Comparison of ENCODE assay signal across 1 cellular context in the genomic region with DNA sequence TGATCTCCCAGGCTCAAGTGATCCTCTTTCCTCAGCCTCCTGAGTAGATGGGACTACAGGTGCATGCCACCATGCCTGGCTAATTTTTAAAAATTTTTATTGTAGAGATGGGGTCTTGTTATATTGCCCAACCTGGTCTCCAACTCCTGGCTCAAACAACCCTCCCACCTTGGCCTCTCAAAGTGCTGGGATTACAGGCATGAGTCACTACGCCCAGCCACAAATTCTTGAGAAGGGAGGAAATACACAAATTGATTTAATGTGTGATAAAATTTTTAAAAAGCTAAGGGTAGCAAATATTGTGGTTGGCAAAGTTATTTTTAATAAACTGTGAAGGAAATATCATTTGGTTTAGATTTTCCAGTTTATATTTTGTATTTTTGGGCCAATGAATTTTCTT.
TF ChIP-seq lines count a peak whose summit lies in the region.

No MANE protein-coding gene starts in this region.

TF ChIP-seq in HCT116, 20 proteins besides CTCF, POLR2A, EP300 and RAD21 (continued from another document):
- TF ChIP-seq, protein P1, sequence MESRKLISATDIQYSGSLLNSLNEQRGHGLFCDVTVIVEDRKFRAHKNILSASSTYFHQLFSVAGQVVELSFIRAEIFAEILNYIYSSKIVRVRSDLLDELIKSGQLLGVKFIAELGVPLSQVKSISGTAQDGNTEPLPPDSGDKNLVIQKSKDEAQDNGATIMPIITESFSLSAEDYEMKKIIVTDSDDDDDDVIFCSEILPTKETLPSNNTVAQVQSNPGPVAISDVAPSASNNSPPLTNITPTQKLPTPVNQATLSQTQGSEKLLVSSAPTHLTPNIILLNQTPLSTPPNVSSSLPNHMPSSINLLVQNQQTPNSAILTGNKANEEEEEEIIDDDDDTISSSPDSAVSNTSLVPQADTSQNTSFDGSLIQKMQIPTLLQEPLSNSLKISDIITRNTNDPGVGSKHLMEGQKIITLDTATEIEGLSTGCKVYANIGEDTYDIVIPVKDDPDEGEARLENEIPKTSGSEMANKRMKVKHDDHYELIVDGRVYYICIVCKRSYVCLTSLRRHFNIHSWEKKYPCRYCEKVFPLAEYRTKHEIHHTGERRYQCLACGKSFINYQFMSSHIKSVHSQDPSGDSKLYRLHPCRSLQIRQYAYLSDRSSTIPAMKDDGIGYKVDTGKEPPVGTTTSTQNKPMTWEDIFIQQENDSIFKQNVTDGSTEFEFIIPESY (IDR thresholded peaks at IDR 0.05; ENCODE audit: extremely low read depth, insufficient replicate concordance, low read length) = no peak
- TF ChIP-seq, protein P2, sequence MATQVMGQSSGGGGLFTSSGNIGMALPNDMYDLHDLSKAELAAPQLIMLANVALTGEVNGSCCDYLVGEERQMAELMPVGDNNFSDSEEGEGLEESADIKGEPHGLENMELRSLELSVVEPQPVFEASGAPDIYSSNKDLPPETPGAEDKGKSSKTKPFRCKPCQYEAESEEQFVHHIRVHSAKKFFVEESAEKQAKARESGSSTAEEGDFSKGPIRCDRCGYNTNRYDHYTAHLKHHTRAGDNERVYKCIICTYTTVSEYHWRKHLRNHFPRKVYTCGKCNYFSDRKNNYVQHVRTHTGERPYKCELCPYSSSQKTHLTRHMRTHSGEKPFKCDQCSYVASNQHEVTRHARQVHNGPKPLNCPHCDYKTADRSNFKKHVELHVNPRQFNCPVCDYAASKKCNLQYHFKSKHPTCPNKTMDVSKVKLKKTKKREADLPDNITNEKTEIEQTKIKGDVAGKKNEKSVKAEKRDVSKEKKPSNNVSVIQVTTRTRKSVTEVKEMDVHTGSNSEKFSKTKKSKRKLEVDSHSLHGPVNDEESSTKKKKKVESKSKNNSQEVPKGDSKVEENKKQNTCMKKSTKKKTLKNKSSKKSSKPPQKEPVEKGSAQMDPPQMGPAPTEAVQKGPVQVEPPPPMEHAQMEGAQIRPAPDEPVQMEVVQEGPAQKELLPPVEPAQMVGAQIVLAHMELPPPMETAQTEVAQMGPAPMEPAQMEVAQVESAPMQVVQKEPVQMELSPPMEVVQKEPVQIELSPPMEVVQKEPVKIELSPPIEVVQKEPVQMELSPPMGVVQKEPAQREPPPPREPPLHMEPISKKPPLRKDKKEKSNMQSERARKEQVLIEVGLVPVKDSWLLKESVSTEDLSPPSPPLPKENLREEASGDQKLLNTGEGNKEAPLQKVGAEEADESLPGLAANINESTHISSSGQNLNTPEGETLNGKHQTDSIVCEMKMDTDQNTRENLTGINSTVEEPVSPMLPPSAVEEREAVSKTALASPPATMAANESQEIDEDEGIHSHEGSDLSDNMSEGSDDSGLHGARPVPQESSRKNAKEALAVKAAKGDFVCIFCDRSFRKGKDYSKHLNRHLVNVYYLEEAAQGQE (IDR thresholded peaks at IDR 0.05; ENCODE audit: low read depth) = no peak
- no peak for TF ChIP-seq EZH2 (IDR thresholded peaks at IDR 0.05)
- no peak for TF ChIP-seq ELF1 (IDR thresholded peaks at IDR 0.05; ENCODE audit: borderline replicate concordance, low read depth)
